20 cellular contexts compared by ENCODE assay signal in genomic region chr18:79911871-79912270, GRCh38. TPM values are rescaled to one million over a fixed set of nuclear protein-coding genes. Genes with fewer than 3 reads are reported as not detected.
A peak's percentile ranks its signal among the peaks of the same experiment; 100 is the strongest.
DNase-seq lines count a peak whose midpoint lies in the region; ATAC-seq and TF ChIP-seq lines count a peak whose summit lies in the region.
"Had no signal": no experiment of that assay in that cellular context is flagged by ENCODE, and none has a peak within 500 bp of the region (broad histone marks: within the 10 kb centered on the region; RNA-seq: fewer than 3 reads in every experiment).

No MANE protein-coding gene starts in this region.

- intact Hi-C loops in psoas muscle (cut with DNase I), result no loop called here

- no peaks in the 10 kb centered on the region for H3K27me3 ChIP-seq in iPS-20b (ENCODE audit: insufficient read depth, low read length)
- H3K27me3 ChIP-seq in psoas muscle (ENCODE audit: insufficient read depth in 3 of 3, low read length in 2 of 3), result no peaks in the 10 kb centered on the region
- H3K27me3 ChIP-seq: heart right ventricle had no signal

- H3K27me3 Mint-ChIP-seq in activated naive CD8-positive, alpha-beta T cell treated with anti-CD3 and anti-CD28 coated beads for 36 hours, result no peaks in the 10 kb centered on the region
- H3K27me3 Mint-ChIP-seq: activated CD4-positive, alpha-beta memory T cell treated with anti-CD3 and anti-CD28 coated beads, Interleukin-2, amount 10 ng/mL, durations not matched to agents 7 days and 5 days had no signal

- H3K4me3 Mint-ChIP-seq in activated naive CD8-positive, alpha-beta T cell treated with anti-CD3 and anti-CD28 coated beads for 36 hours, result no peak overlapping the region
- H3K4me3 Mint-ChIP-seq: activated CD4-positive, alpha-beta memory T cell treated with anti-CD3 and anti-CD28 coated beads, Interleukin-2, amount 10 ng/mL, durations not matched to agents 7 days and 5 days had no signal

- ATAC-seq in psoas muscle, result peak; percentile 17 to 28 (median 20)
- ATAC-seq in HG02870 (IDR thresholded peaks at IDR 0.05; ENCODE audit: unreplicated experiment), result no peak
- ATAC-seq in GM21786 (IDR thresholded peaks at IDR 0.05; ENCODE audit: unreplicated experiment), result no peak
- ATAC-seq in GM18498 (IDR thresholded peaks at IDR 0.05; ENCODE audit: unreplicated experiment), result no peak
- ATAC-seq: PC-3 had no signal

- DNase-seq in GM13976 (ENCODE audit: low spot score) (peak; percentile 21), psoas muscle (no peak), CD1c-positive myeloid dendritic cell (ENCODE audit: extremely low spot score) (no peak)
- DNase-seq in activated naive CD8-positive, alpha-beta T cell treated with anti-CD3 and anti-CD28 coated beads for 36 hours, result no peak
- DNase-seq: COR-L47; effector CD4-positive, alpha-beta T cell; heart right ventricle; Kasumi-1; kidney glomerular epithelial cell; NCI-H1092 treated with DMSO at 0.1 percent for 48 hours; NCI-H2081 treated with DMSO at 0.1 percent for 48 hours; NCI-H69; occipital lobe; PC-3 had no signal

- H3K9ac ChIP-seq in iPS-20b (ENCODE audit: low read depth, low read length), result no peak overlapping the region

- H3K36me3 Mint-ChIP-seq in activated naive CD8-positive, alpha-beta T cell treated with anti-CD3 and anti-CD28 coated beads for 36 hours, result peaks cover 55% of the 10 kb centered on the region

- H3K9me3 ChIP-seq in iPS-20b (ENCODE audit: insufficient read depth, low read depth, low read length), result no peaks in the 10 kb centered on the region
- no peaks in the 10 kb centered on the region for H3K9me3 ChIP-seq in psoas muscle
- H3K9me3 ChIP-seq: heart right ventricle had no signal

- WGBS in psoas muscle, 3 donors, result 47 to 52% (median 49%) methylated on average over 9 to 10 of the region's 10 CpGs

- peaks cover 36% of the 10 kb centered on the region for H3K4me1 Mint-ChIP-seq in activated naive CD8-positive, alpha-beta T cell treated with anti-CD3 and anti-CD28 coated beads for 36 hours

- no peaks in the 10 kb centered on the region for H3K4me1 ChIP-seq in iPS-20b (ENCODE audit: insufficient read depth, low read length)
- peaks cover 4% of the 10 kb centered on the region for H3K4me1 ChIP-seq in psoas muscle

- H3K9me3 Mint-ChIP-seq in activated naive CD8-positive, alpha-beta T cell treated with anti-CD3 and anti-CD28 coated beads for 36 hours, result peaks cover 5% of the 10 kb centered on the region

- no peak overlapping the region for H3K27ac ChIP-seq in iPS-20b (ENCODE audit: low read length)
- no peak overlapping the region for H3K27ac ChIP-seq in psoas muscle
- H3K27ac ChIP-seq: heart right ventricle, WERI-Rb-1 had no signal

- H3K27ac Mint-ChIP-seq in activated naive CD8-positive, alpha-beta T cell treated with anti-CD3 and anti-CD28 coated beads for 36 hours, result peak overlapping the region; percentile 4
- H3K27ac Mint-ChIP-seq: activated CD4-positive, alpha-beta memory T cell treated with anti-CD3 and anti-CD28 coated beads, Interleukin-2, amount 10 ng/mL, durations not matched to agents 7 days and 5 days had no signal

- TF ChIP-seq CTCF in GM13976 (IDR thresholded peaks at IDR 0.05; ENCODE audit: borderline replicate concordance, control extremely low read depth, extremely low read depth, insufficient read depth, missing control alignments) (no peak), psoas muscle (IDR thresholded peaks at IDR 0.05) (no peak)

- in situ Hi-C loops in GM13976 (cut with MboI; ENCODE audit: low sequenced_read_pairs, unreplicated experiment), result no loop called here

- H3K36me3 ChIP-seq in iPS-20b (ENCODE audit: insufficient read depth, low read depth, low read length), result no peaks in the 10 kb centered on the region
- H3K36me3 ChIP-seq in psoas muscle (ENCODE audit: insufficient read depth in 1 of 2, low read depth in 1 of 2), result peaks cover 0 to 34% of the 10 kb centered on the region in 2 donors

- H3K4me3 ChIP-seq in iPS-20b (ENCODE audit: low read length) (peak overlapping the region; percentile 56; the same call in 1 of the 2 replicates), psoas muscle (no peak overlapping the region)
- H3K4me3 ChIP-seq: heart right ventricle had no signal

RNA-seq across cellular contexts. Expression of gene SLC66A2, which starts 39.6 kb away (rescaled TPM):
- total RNA-seq in activated naive CD8-positive, alpha-beta T cell treated with anti-CD3 and anti-CD28 coated beads for 36 hours, result 10 to 100 TPM; 30.0 to 30.2 TPM
- 100 to 1,000 TPM in 2 of 4 donors, 10 to 100 TPM in 2; 36.4 to 160 (median 72.7) TPM for total RNA-seq in psoas muscle
- polyA plus RNA-seq in psoas muscle, result 10 to 100 TPM; 53.4 to 79.3 (median 67.7) TPM

RNA-seq across cellular contexts. Expression of gene HSBP1L1, which starts 52.6 kb away (rescaled TPM):
- 10 to 100 TPM; 11.2 to 14.5 TPM for total RNA-seq in activated naive CD8-positive, alpha-beta T cell treated with anti-CD3 and anti-CD28 coated beads for 36 hours
- 1 to 10 TPM; 2.5 to 9.3 (median 8.4) TPM for total RNA-seq in psoas muscle
- polyA plus RNA-seq in psoas muscle, result 10 to 100 TPM in 2 of 3 donors, 1 to 10 TPM in 1; 5.0 to 11.9 (median 10.2) TPM

Comparison
In these comparisons a context has a peak if more than half of its experiments do, and no peak if none do; other contexts are left out.
1. ATAC-seq: peak in psoas muscle (4 of 4); none in HG02870 (single experiment), GM21786 (single experiment) and GM18498 (single experiment).